ENCODE assay signal across 8 cellular contexts in the genomic region with DNA sequence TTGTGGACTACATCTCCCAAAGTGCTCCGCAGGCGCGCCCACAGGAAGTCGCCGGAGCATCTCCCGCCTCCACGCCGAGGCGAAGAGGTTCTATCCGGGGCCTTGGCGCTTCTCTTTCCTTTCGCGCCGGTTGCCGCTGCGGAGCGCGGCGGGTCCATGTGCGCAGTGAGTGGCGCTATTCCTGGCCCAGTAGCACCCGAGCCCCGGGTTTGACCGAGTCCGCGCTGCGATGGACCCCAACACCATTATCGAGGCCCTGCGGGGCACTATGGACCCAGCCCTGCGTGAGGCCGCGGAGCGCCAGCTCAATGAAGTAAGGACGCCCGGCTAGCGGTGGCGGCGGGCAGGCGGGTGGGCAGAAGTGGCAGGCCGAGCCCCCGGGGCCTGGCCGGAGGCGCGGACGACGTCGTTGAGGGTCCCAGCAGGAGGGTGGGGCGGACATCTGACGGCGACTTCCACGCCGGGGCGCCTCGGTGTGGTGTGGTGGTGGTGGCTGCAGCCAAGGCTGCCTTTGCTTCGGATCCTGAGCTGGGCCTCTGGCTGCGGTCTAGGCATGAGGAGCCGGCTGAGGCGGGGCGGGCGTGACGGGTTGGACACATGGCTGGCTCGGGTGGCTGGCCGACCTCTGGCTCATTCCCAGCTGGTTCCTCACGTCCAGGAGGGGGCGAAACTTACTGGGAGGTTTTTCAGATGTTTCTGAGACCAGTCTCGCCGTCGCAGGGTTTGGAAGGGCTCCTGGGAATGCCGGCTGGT. TPM values are rescaled to one million over a fixed set of nuclear protein-coding genes. Genes with fewer than 3 reads are reported as not detected.
DNase-seq lines count a peak whose midpoint lies in the region; ATAC-seq and TF ChIP-seq lines count a peak whose summit lies in the region.

A gene (plus strand): TSS at position 118 of the 753 bp plus-strand sequence. CDS start 112 bp downstream, at position 230.

- H3K9me3 ChIP-seq in right cardiac atrium (ENCODE audit: control insufficient read depth, low read length) (no peaks in the 10 kb centered on the region), aorta (ENCODE audit: control insufficient read depth, low read length) (no peaks in the 10 kb centered on the region)

- intact Hi-C loops in right cardiac atrium (cut with DNase I) = loop anchor here in 1 of 4 donors (10.0 kb wide), 1 partner anchor 70 kb away; a partner anchor contains a TSS
- intact Hi-C loops in aorta (cut with DNase I) = no loop called here

- H3K4me3 ChIP-seq in right cardiac atrium (ENCODE audit: low read length) = peak within 1 kb of the TSS; percentile 67
- H3K4me3 ChIP-seq in rectal smooth muscle tissue (ENCODE audit: low read length) = peak within 1 kb of the TSS; percentile 98
- H3K4me3 ChIP-seq in aorta (ENCODE audit: low read length in 2 of 2) = peak within 1 kb of the TSS; percentile 67 to 76

- ATAC-seq in HG02798 (IDR thresholded peaks at IDR 0.05; ENCODE audit: poor library complexity, unreplicated experiment) = peak; percentile 93
- peak; percentile 97 to 98 for ATAC-seq in right cardiac atrium
- ATAC-seq in aorta (ENCODE audit: low FRiP score) = peak; percentile 96

- DNase-seq in GM13976 (ENCODE audit: low spot score) (peak; percentile 95), NCI-H1436 treated with DMSO at 0.1 percent for 48 hours (lab: John Stamatoyannopoulos, UW) (peak; percentile 23), T-helper 2 cell (peak; percentile 73 to 94 (median 81)), right cardiac atrium (peak; percentile 93 to 96 (median 96)), aorta (peak; percentile 95 to 97)

- WGBS in right cardiac atrium = under 1% methylated on average over 69 of the region's 69 CpGs
- WGBS in aorta, 2 donors = 0 to 1% methylated on average over 63 to 69 of the region's 69 CpGs

- in situ Hi-C loops in GM13976 (cut with MboI; ENCODE audit: low sequenced_read_pairs, unreplicated experiment) = no loop called here

- H3K36me3 ChIP-seq in rectal smooth muscle tissue (ENCODE audit: control insufficient read depth, insufficient read depth, low read length) (no peaks in the 10 kb centered on the region), aorta (ENCODE audit: control insufficient read depth in 1 of 2, insufficient read depth in 2 of 2, low read length in 1 of 2) (no peaks in the 10 kb centered on the region)

- peak within 1 kb of the TSS; percentile 62 for H3K27ac ChIP-seq in angular gyrus (ENCODE audit: low read depth, low read length)
- peak within 1 kb of the TSS; percentile 78 for H3K27ac ChIP-seq in right cardiac atrium (ENCODE audit: low read length)
- peak within 1 kb of the TSS; percentile 92 for H3K27ac ChIP-seq in rectal smooth muscle tissue (ENCODE audit: low read depth, low read length)
- peak within 1 kb of the TSS; percentile 38 to 87 for H3K27ac ChIP-seq in aorta (ENCODE audit: low read depth in 1 of 2, low read length in 2 of 2)

- H3K9ac ChIP-seq in rectal smooth muscle tissue (ENCODE audit: low read length) = peak within 1 kb of the TSS; percentile 28

- peaks cover under 1% of the 10 kb centered on the region for H3K4me1 ChIP-seq in right cardiac atrium (ENCODE audit: control insufficient read depth, insufficient read depth, low read length)
- peaks cover 11% of the 10 kb centered on the region for H3K4me1 ChIP-seq in rectal smooth muscle tissue (ENCODE audit: control insufficient read depth, insufficient read depth, low read length)
- peaks cover 0 to 3% of the 10 kb centered on the region in 2 donors for H3K4me1 ChIP-seq in aorta (ENCODE audit: control insufficient read depth in 1 of 2, insufficient read depth in 2 of 2, low read length in 2 of 2)

- no peaks in the 10 kb centered on the region for H3K27me3 ChIP-seq in right cardiac atrium (ENCODE audit: control insufficient read depth, insufficient read depth)
- H3K27me3 ChIP-seq in rectal smooth muscle tissue (ENCODE audit: control insufficient read depth, insufficient read depth, low read length) = no peaks in the 10 kb centered on the region
- H3K27me3 ChIP-seq in aorta (ENCODE audit: control insufficient read depth in 1 of 2, insufficient read depth in 2 of 2, low read length in 1 of 2) = no peaks in the 10 kb centered on the region

- no peak for TF ChIP-seq CTCF in GM13976 (IDR thresholded peaks at IDR 0.05; ENCODE audit: borderline replicate concordance, control extremely low read depth, extremely low read depth, insufficient read depth, missing control alignments)

RNA-seq across cellular contexts. Expression of the gene that starts here (rescaled TPM):
- 100 to 1,000 TPM in 3 of 4 donors, 10 to 100 TPM in 1; 93.8 to 131 (median 122) TPM for total RNA-seq in right cardiac atrium
- polyA plus RNA-seq in right cardiac atrium = 30.8 TPM
- total RNA-seq in aorta = 100 to 1,000 TPM; 135 to 158 TPM
- polyA plus RNA-seq in aorta = 10 to 100 TPM; 41.2 to 76.0 TPM

Comparison
In these comparisons a context has a peak if more than half of its experiments do, and no peak if none do; other contexts are left out.
1. Peak in every context shown above with its lines: DNase-seq, ATAC-seq, H3K4me3 ChIP-seq and H3K27ac ChIP-seq.
2. DNase-seq: peak in every context shown above with its lines; median percentile 96 in right cardiac atrium; 96 in aorta; 95 in GM13976; 81 in T-helper 2 cell; 23 in NCI-H1436 treated with DMSO at 0.1 percent for 48 hours.